8 cellular contexts compared by ENCODE assay signal in genomic region chr12:119609358-119609757, GRCh38. TPM values are rescaled to one million over a fixed set of nuclear protein-coding genes. Genes with fewer than 3 reads are reported as not detected.
"Had no signal": no experiment of that assay in that cellular context is flagged by ENCODE, and none has a peak within 500 bp of the region (broad histone marks: within the 10 kb centered on the region; RNA-seq: fewer than 3 reads in every experiment).

No MANE protein-coding gene starts in this region.

- H3K9me3 ChIP-seq: HAP-1 had no signal

- H3K4me1 ChIP-seq: HAP-1 had no signal

- H3K27ac ChIP-seq: GM23248 had no signal

- H3K4me3 ChIP-seq: GM23248, HAP-1 had no signal

- H3K36me3 ChIP-seq: HAP-1 had no signal

- DNase-seq: GM23248, GOT3, H7, KG1 had no signal

- ATAC-seq: HCT116, HepG2 had no signal

RNA-seq across cellular contexts. Expression of gene TMEM233, which starts 15.8 kb away (rescaled TPM):
- total RNA-seq: GM23248, H7, HepG2, HT1080 had no signal
